Comparison of ENCODE assay signal across 1 cellular context in genomic region chr16:1678500-1679098, GRCh38.
TF ChIP-seq lines count a peak whose summit lies in the region.

No MANE protein-coding gene starts in this region.

TF ChIP-seq in HepG2, 621 proteins besides CTCF, POLR2A, EP300 and RAD21 (continued from another document and continues in another):
- TF ChIP-seq, protein P1, sequence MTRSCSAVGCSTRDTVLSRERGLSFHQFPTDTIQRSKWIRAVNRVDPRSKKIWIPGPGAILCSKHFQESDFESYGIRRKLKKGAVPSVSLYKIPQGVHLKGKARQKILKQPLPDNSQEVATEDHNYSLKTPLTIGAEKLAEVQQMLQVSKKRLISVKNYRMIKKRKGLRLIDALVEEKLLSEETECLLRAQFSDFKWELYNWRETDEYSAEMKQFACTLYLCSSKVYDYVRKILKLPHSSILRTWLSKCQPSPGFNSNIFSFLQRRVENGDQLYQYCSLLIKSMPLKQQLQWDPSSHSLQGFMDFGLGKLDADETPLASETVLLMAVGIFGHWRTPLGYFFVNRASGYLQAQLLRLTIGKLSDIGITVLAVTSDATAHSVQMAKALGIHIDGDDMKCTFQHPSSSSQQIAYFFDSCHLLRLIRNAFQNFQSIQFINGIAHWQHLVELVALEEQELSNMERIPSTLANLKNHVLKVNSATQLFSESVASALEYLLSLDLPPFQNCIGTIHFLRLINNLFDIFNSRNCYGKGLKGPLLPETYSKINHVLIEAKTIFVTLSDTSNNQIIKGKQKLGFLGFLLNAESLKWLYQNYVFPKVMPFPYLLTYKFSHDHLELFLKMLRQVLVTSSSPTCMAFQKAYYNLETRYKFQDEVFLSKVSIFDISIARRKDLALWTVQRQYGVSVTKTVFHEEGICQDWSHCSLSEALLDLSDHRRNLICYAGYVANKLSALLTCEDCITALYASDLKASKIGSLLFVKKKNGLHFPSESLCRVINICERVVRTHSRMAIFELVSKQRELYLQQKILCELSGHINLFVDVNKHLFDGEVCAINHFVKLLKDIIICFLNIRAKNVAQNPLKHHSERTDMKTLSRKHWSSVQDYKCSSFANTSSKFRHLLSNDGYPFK (CRISPR knock-in tag; IDR thresholded peaks at IDR 0.05; ENCODE audit: borderline replicate concordance): no peak
- TF ChIP-seq ZZZ3 (CRISPR knock-in tag; IDR thresholded peaks at IDR 0.05; ENCODE audit: borderline replicate concordance) (no peak), SAFB2 (CRISPR knock-in tag; IDR thresholded peaks at IDR 0.05; ENCODE audit: borderline replicate concordance, low read depth) (peak; percentile 69; the same call in 1 of the 2 replicates), RELA (CRISPR knock-in tag; IDR thresholded peaks at IDR 0.05) (no peak), MYNN (CRISPR knock-in tag; IDR thresholded peaks at IDR 0.05; ENCODE audit: low read depth) (no peak), RFX5 (IDR thresholded peaks at IDR 0.05; ENCODE audit: low read depth, low read length) (no peak), ZFP91 (CRISPR knock-in tag; IDR thresholded peaks at IDR 0.05; ENCODE audit: borderline replicate concordance) (peak; percentile 50; the same call in 1 of the 2 replicates), ZNF687 (CRISPR knock-in tag; IDR thresholded peaks at IDR 0.05) (peak; percentile 73), RBFOX2 (IDR thresholded peaks at IDR 0.05; ENCODE audit: low read depth, low read length) (peak; percentile 79), ZNF230 (CRISPR knock-in tag; IDR thresholded peaks at IDR 0.05) (no peak), ZNF24 (IDR thresholded peaks at IDR 0.05) (no peak), POLR2G (IDR thresholded peaks at IDR 0.05; ENCODE audit: low read depth, low read length) (no peak; the same call in 1 of the 2 replicates), MIER3 (CRISPR knock-in tag; IDR thresholded peaks at IDR 0.05; ENCODE audit: borderline replicate concordance) (no peak), ZNF3 (CRISPR knock-in tag; IDR thresholded peaks at IDR 0.05) (no peak), CHD4 (IDR thresholded peaks at IDR 0.05; ENCODE audit: borderline replicate concordance, low read length) (no peak), NONO (IDR thresholded peaks at IDR 0.05) (no peak), NONO (CRISPR knock-in tag; conservative IDR thresholded peaks at IDR 0.05) (0 out of 2 replicates have a peak, but pooled peaks have one; percentile 36), ARNTL (CRISPR knock-in tag; IDR thresholded peaks at IDR 0.05) (peak; percentile 21; the same call in 1 of the 2 replicates), YEATS4 (CRISPR knock-in tag; IDR thresholded peaks at IDR 0.05; ENCODE audit: borderline replicate concordance) (peak; percentile 38; the same call in 1 of the 2 replicates), RORA (CRISPR knock-in tag; IDR thresholded peaks at IDR 0.05) (no peak), PRDM10 (CRISPR knock-in tag; IDR thresholded peaks at IDR 0.05; ENCODE audit: low read depth) (no peak), GATAD2A (CRISPR knock-in tag; IDR thresholded peaks at IDR 0.05) (0 out of 2 replicates have a peak, but pooled peaks have one; percentile 14), MIER2 (CRISPR knock-in tag; IDR thresholded peaks at IDR 0.05) (no peak), SSRP1 (CRISPR knock-in tag; IDR thresholded peaks at IDR 0.05) (no peak), TSC22D2 (CRISPR knock-in tag; IDR thresholded peaks at IDR 0.05; ENCODE audit: borderline replicate concordance) (no peak), ZNF639 (CRISPR knock-in tag; conservative IDR thresholded peaks at IDR 0.05) (no peak), ZNF891 (CRISPR knock-in tag; IDR thresholded peaks at IDR 0.05) (peak; percentile 55; the same call in 1 of the 2 replicates), IRX3 (CRISPR knock-in tag; IDR thresholded peaks at IDR 0.05; ENCODE audit: borderline replicate concordance, low read depth) (no peak), ZNF605 (CRISPR knock-in tag; IDR thresholded peaks at IDR 0.05) (0 out of 2 replicates have a peak, but pooled peaks have one; percentile 22), NCOA5 (CRISPR knock-in tag; IDR thresholded peaks at IDR 0.05) (no peak), DZIP1 (CRISPR knock-in tag; IDR thresholded peaks at IDR 0.05) (0 out of 2 replicates have a peak, but pooled peaks have one; percentile 54), ZFP90 (CRISPR knock-in tag; IDR thresholded peaks at IDR 0.05; ENCODE audit: borderline replicate concordance) (peak; percentile 16; the same call in 1 of the 2 replicates), EHMT2 (IDR thresholded peaks at IDR 0.05; ENCODE audit: borderline replicate concordance, low read depth, low read length) (no peak), KDM5A (IDR thresholded peaks at IDR 0.05; ENCODE audit: borderline replicate concordance, low read length) (no peak; the same call in 1 of the 2 replicates), MAFG (CRISPR knock-in tag; IDR thresholded peaks at IDR 0.05) (peak; percentile 70; the same call in 1 of the 2 replicates), ZNF772 (CRISPR knock-in tag; IDR thresholded peaks at IDR 0.05) (no peak)
- TF ChIP-seq, protein P2, sequence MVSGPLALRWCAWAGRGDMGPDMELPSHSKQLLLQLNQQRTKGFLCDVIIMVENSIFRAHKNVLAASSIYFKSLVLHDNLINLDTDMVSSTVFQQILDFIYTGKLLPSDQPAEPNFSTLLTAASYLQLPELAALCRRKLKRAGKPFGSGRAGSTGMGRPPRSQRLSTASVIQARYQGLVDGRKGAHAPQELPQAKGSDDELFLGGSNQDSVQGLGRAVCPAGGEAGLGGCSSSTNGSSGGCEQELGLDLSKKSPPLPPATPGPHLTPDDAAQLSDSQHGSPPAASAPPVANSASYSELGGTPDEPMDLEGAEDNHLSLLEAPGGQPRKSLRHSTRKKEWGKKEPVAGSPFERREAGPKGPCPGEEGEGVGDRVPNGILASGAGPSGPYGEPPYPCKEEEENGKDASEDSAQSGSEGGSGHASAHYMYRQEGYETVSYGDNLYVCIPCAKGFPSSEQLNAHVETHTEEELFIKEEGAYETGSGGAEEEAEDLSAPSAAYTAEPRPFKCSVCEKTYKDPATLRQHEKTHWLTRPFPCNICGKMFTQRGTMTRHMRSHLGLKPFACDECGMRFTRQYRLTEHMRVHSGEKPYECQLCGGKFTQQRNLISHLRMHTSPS (CRISPR knock-in tag; IDR thresholded peaks at IDR 0.05; ENCODE audit: low read depth): 0 out of 2 replicates have a peak, but pooled peaks have one; percentile 30
- TF ChIP-seq, protein P3, sequence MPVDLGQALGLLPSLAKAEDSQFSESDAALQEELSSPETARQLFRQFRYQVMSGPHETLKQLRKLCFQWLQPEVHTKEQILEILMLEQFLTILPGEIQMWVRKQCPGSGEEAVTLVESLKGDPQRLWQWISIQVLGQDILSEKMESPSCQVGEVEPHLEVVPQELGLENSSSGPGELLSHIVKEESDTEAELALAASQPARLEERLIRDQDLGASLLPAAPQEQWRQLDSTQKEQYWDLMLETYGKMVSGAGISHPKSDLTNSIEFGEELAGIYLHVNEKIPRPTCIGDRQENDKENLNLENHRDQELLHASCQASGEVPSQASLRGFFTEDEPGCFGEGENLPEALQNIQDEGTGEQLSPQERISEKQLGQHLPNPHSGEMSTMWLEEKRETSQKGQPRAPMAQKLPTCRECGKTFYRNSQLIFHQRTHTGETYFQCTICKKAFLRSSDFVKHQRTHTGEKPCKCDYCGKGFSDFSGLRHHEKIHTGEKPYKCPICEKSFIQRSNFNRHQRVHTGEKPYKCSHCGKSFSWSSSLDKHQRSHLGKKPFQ (CRISPR knock-in tag; IDR thresholded peaks at IDR 0.05; ENCODE audit: insufficient replicate concordance): peak; percentile 20
